ENCODE assay signal across 1 cellular context in the genomic region with DNA sequence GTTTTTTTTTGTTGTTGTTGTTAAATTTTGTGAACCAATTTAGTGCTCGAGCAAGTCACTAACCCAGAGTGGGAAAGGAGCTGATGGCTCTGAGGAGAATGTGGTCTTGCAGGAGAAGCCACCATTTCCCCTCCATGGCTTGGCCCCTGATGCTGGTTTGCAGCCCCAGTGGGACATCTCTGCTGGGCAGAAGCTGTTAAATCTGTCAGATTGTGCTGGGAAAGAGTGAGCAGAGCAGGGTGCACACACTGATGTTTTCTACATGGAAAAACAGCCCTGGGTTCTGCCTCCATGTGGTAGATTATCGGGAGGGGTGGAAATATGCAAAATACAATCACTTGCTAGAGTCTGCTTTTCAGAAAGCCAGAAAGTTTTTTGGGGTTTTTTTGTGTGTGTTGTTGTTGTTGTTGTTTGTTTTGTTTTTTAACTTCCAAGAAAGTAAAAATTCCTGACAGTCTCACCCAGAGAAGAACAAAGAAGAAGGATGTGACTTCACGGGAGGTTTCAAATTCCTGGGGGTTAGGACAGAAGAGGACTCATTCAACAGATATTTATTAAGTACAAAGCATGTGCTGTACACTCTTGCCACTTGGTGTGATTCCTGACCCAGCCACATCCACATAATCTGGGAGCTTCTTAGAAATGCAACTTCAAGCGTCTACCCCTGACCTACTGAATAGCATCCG.
TF ChIP-seq lines count a peak whose summit lies in the region.

No MANE protein-coding gene starts in this region.

TF ChIP-seq in H1, 55 proteins besides CTCF, POLR2A, EP300 and RAD21:
- TF ChIP-seq KDM1A (IDR thresholded peaks at IDR 0.05; ENCODE audit: borderline replicate concordance, low read length) (no peak), YY1 (IDR thresholded peaks at IDR 0.05; ENCODE audit: low read depth, low read length) (no peak), TAF7 (optimal IDR thresholded peaks at IDR 0.05; ENCODE audit: borderline replicate concordance, low read depth, low read length) (no peak), SIN3A (conservative IDR thresholded peaks at IDR 0.05 in 1 of 2, IDR thresholded peaks at IDR 0.05 in 1 of 2; ENCODE audit: low read depth in 1 of 2, low read length in 2 of 2) (no peak)
TF ChIP-seq in H1: peak in this region for 0.
